Comparison of ENCODE assay signal across 1 cellular context in the genomic region with DNA sequence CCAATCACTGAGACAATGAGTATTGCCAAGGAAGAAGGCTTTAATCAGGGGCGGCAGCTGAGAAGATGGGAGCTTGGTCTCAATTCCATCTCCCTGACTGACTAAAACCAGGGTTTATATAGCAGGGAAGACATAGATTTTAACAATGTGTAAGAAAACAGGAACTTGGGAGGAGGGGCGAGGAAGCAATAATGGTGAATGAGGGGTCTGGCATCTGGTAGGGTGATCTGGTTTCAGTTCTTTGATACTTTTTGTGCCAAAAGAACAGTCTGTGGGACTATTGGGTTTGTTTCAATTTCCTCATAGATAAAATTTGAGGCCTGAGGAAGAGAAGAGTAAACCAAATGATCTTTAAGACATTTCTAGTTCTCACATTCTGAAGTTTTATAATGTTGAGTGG.
TF ChIP-seq lines count a peak whose summit lies in the region.

No MANE protein-coding gene starts in this region.

TF ChIP-seq in HepG2, 621 proteins besides CTCF, POLR2A, EP300 and RAD21:
- no peak for TF ChIP-seq ZNF644 (CRISPR knock-in tag; IDR thresholded peaks at IDR 0.05; ENCODE audit: low read depth)
- TF ChIP-seq SOX5 (CRISPR knock-in tag; IDR thresholded peaks at IDR 0.05; ENCODE audit: borderline replicate concordance): no peak
- no peak for TF ChIP-seq YEATS4 (CRISPR knock-in tag; IDR thresholded peaks at IDR 0.05; ENCODE audit: borderline replicate concordance)
- TF ChIP-seq BCLAF1 (IDR thresholded peaks at IDR 0.05): no peak
- TF ChIP-seq NFYB (CRISPR knock-in tag; IDR thresholded peaks at IDR 0.05): no peak
- TF ChIP-seq THAP7 (CRISPR knock-in tag; IDR thresholded peaks at IDR 0.05): no peak
- TF ChIP-seq BORCS8-MEF2B (CRISPR knock-in tag; IDR thresholded peaks at IDR 0.05): no peak
- TF ChIP-seq ZNF792 (CRISPR knock-in tag; IDR thresholded peaks at IDR 0.05): no peak
- TF ChIP-seq ZNF7 (CRISPR knock-in tag; IDR thresholded peaks at IDR 0.05): no peak
- no peak for TF ChIP-seq SUZ12 (IDR thresholded peaks at IDR 0.05; ENCODE audit: low read depth, low read length)
- TF ChIP-seq TBP (CRISPR knock-in tag; IDR thresholded peaks at IDR 0.05): no peak
- TF ChIP-seq KMT2B (CRISPR knock-in tag; IDR thresholded peaks at IDR 0.05): no peak
- no peak for TF ChIP-seq SETDB1 (CRISPR knock-in tag; IDR thresholded peaks at IDR 0.05; ENCODE audit: borderline replicate concordance)
- no peak for TF ChIP-seq REST (IDR thresholded peaks at IDR 0.05; ENCODE audit: borderline replicate concordance in 1 of 2, low read depth in 1 of 2, low read length in 2 of 2)
- TF ChIP-seq HDAC2 (CRISPR knock-in tag; IDR thresholded peaks at IDR 0.05): no peak
- no peak for TF ChIP-seq NBN (conservative IDR thresholded peaks at IDR 0.05)
- TF ChIP-seq AHDC1 (CRISPR knock-in tag; IDR thresholded peaks at IDR 0.05; ENCODE audit: borderline replicate concordance): no peak
- TF ChIP-seq SAP130 (CRISPR knock-in tag; IDR thresholded peaks at IDR 0.05; ENCODE audit: low read depth): no peak
- no peak for TF ChIP-seq JDP2 (CRISPR knock-in tag; IDR thresholded peaks at IDR 0.05; ENCODE audit: borderline replicate concordance)
- TF ChIP-seq PREB (CRISPR knock-in tag; IDR thresholded peaks at IDR 0.05): no peak
